ENCODE assay signal across 1 cellular context in the genomic region with DNA sequence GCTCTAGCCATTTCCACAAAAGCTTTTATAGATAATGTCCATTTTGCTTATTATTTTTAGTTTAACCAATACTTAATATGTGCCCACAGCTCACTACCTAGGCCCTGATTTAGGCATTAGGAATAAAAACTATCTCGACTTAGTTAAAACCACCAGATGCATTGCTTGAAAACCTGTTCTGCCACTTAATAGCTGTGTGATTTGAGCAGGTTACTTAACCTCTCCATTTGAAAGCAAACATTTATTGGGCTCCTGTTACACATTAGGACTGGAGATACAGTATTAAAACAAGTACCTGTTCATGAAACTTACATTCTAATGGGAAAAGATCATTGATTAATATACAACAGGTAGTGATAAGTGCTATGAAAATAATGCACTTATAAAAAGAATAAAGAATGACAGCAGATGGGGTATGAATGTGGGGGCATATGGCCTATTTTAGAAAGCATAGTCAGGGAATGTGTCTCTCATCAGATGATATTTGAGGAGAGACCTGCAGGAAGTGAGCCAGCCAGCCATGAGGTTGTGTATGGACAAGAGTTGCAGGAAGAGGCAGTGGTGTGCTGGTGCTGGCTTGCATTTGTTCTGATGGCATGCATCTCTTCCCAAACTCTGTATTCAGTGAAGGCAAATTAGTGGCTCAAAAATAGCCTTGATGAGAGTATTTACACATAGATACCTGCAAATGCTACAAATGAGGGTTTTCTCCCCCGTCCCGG.
TF ChIP-seq lines count a peak whose summit lies in the region.

No MANE protein-coding gene starts in this region.

TF ChIP-seq in WTC11, 78 proteins besides CTCF, POLR2A, EP300 and RAD21 (continued from another document):
- TF ChIP-seq, protein P1, sequence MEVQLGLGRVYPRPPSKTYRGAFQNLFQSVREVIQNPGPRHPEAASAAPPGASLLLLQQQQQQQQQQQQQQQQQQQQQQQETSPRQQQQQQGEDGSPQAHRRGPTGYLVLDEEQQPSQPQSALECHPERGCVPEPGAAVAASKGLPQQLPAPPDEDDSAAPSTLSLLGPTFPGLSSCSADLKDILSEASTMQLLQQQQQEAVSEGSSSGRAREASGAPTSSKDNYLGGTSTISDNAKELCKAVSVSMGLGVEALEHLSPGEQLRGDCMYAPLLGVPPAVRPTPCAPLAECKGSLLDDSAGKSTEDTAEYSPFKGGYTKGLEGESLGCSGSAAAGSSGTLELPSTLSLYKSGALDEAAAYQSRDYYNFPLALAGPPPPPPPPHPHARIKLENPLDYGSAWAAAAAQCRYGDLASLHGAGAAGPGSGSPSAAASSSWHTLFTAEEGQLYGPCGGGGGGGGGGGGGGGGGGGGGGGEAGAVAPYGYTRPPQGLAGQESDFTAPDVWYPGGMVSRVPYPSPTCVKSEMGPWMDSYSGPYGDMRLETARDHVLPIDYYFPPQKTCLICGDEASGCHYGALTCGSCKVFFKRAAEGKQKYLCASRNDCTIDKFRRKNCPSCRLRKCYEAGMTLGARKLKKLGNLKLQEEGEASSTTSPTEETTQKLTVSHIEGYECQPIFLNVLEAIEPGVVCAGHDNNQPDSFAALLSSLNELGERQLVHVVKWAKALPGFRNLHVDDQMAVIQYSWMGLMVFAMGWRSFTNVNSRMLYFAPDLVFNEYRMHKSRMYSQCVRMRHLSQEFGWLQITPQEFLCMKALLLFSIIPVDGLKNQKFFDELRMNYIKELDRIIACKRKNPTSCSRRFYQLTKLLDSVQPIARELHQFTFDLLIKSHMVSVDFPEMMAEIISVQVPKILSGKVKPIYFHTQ (CRISPR knock-in tag; IDR thresholded peaks at IDR 0.05): no peak
- TF ChIP-seq ZNF232 (CRISPR knock-in tag; IDR thresholded peaks at IDR 0.05): no peak
- TF ChIP-seq ELF4 (CRISPR knock-in tag; IDR thresholded peaks at IDR 0.05; ENCODE audit: low read depth): no peak
- TF ChIP-seq ZNF121 (CRISPR knock-in tag; IDR thresholded peaks at IDR 0.05): no peak
- TF ChIP-seq, protein P2, sequence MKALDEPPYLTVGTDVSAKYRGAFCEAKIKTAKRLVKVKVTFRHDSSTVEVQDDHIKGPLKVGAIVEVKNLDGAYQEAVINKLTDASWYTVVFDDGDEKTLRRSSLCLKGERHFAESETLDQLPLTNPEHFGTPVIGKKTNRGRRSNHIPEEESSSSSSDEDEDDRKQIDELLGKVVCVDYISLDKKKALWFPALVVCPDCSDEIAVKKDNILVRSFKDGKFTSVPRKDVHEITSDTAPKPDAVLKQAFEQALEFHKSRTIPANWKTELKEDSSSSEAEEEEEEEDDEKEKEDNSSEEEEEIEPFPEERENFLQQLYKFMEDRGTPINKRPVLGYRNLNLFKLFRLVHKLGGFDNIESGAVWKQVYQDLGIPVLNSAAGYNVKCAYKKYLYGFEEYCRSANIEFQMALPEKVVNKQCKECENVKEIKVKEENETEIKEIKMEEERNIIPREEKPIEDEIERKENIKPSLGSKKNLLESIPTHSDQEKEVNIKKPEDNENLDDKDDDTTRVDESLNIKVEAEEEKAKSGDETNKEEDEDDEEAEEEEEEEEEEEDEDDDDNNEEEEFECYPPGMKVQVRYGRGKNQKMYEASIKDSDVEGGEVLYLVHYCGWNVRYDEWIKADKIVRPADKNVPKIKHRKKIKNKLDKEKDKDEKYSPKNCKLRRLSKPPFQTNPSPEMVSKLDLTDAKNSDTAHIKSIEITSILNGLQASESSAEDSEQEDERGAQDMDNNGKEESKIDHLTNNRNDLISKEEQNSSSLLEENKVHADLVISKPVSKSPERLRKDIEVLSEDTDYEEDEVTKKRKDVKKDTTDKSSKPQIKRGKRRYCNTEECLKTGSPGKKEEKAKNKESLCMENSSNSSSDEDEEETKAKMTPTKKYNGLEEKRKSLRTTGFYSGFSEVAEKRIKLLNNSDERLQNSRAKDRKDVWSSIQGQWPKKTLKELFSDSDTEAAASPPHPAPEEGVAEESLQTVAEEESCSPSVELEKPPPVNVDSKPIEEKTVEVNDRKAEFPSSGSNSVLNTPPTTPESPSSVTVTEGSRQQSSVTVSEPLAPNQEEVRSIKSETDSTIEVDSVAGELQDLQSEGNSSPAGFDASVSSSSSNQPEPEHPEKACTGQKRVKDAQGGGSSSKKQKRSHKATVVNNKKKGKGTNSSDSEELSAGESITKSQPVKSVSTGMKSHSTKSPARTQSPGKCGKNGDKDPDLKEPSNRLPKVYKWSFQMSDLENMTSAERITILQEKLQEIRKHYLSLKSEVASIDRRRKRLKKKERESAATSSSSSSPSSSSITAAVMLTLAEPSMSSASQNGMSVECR (CRISPR knock-in tag; IDR thresholded peaks at IDR 0.05; ENCODE audit: borderline replicate concordance): no peak
- TF ChIP-seq ZNF423 (CRISPR knock-in tag; IDR thresholded peaks at IDR 0.05): no peak
